ENCODE assay signal across 13 cellular contexts in the genomic region with DNA sequence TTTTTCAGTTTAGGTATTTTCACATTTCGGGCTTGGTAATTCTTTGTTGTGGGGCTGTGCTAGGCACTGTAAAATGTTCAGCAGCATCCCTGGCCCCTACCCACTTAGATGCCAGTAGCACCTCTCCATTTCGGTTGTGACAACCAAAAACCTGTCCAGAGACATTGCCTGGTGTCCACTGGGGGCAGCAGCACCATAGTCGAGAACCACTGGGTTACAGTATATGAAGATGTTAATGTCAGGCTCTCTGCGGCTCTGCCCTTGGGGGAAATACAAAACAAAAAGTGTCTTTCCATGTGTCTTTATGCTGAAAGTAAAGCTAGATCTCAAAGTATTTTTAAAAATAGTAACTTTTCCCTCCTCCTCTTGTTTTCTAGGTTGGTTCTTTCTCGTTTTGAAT.
DNase-seq lines count a peak whose midpoint lies in the region; ATAC-seq, FAIRE-seq and TF ChIP-seq lines count a peak whose summit lies in the region.
"Had no signal": no experiment of that assay in that cellular context is flagged by ENCODE, and none has a peak within 500 bp of the region (broad histone marks: within the 10 kb centered on the region; RNA-seq: fewer than 3 reads in every experiment).

No MANE protein-coding gene starts in this region.

- peaks cover 31% of the 10 kb centered on the region; the same call in 2 of the 3 replicates for H3K36me3 ChIP-seq in K562 (ENCODE audit: control insufficient read depth, insufficient read depth, low read length)

- TF ChIP-seq POLR2A in K562 (conservative IDR thresholded peaks at IDR 0.05): no peak

- no peak overlapping the region for H3K4me3 Mint-ChIP-seq in nephron progenitor cell
- H3K4me3 Mint-ChIP-seq: brain had no signal

- peaks cover 91% of the 10 kb centered on the region for H3K36me3 Mint-ChIP-seq in nephron progenitor cell (ENCODE audit: low read depth)
- H3K36me3 Mint-ChIP-seq: brain had no signal

- POLR2A ChIA-PET in K562 (lab: Yijun Ruan, JAX): no interaction called here

- TF ChIP-seq CTCF in K562 (IDR thresholded peaks at IDR 0.05 in 2 of 3, conservative IDR thresholded peaks at IDR 0.05 in 1 of 3; ENCODE audit: insufficient read depth in 2 of 3, low read depth in 1 of 3, low read length in 3 of 3) (peak; percentile 61 to 76 (median 66)), nephron progenitor cell (IDR thresholded peaks at IDR 0.05) (peak; percentile 8)

- no peak overlapping the region for H3K27ac ChIP-seq in K562 (ENCODE audit: extremely low read depth, low read depth, low read length)
- H3K27ac ChIP-seq: right atrium auricular region had no signal

- H3K27me3 ChIP-seq in K562 (ENCODE audit: control insufficient read depth in 2 of 2, insufficient read depth in 2 of 2, low read length in 2 of 2): no peaks in the 10 kb centered on the region
- H3K27me3 ChIP-seq: right atrium auricular region had no signal

- peak; percentile 97 for ATAC-seq in K562

- DNase-seq in ELR (ENCODE audit: low read depth): peak; percentile 28
- peak; percentile 48 for DNase-seq in HuH-7.5 (ENCODE audit: low spot score)
- DNase-seq in K562 (ENCODE audit: extremely low read depth in 1 of 4, low spot score in 3 of 4): peak; percentile 44 to 55 (median 46)
- DNase-seq in nephron progenitor cell: no peak
- DNase-seq in GDM1 (lab: John Stamatoyannopoulos, UW): no peak
- no peak for DNase-seq in RCC 7860 (ENCODE audit: low spot score)
- no peak for DNase-seq in activated naive CD4-positive, alpha-beta T cell (lab: John Stamatoyannopoulos, UW)
- DNase-seq: activated CD4-positive, alpha-beta T cell treated with anti-CD3 and anti-CD28 coated beads for 1 hour; kidney glomerular epithelial cell; NCI-H187; substantia nigra had no signal

- no peaks in the 10 kb centered on the region for H3K9me3 Mint-ChIP-seq in nephron progenitor cell
- H3K9me3 Mint-ChIP-seq: brain had no signal

- CTCF ChIA-PET in K562 (lab: Yijun Ruan, JAX; ENCODE audit: low intra/inter-chr PET ratio): no interaction called here

- FAIRE-seq in K562 (lab: Jason Lieb, UNC): peak; percentile 86
- no peak for FAIRE-seq in RCC 7860 (lab: Jason Lieb, UNC)

- intact Hi-C loops in K562 (cut with micrococcal nuclease): no loop called here

- 43% methylated on average over 5 of the region's 5 CpGs for WGBS in K562 (ENCODE audit: insufficient coverage, low coverage, missing lambda C conversion rate)

- no peak overlapping the region for H3K4me2 ChIP-seq in K562 (ENCODE audit: insufficient read depth, low read length)

- TF ChIP-seq EP300 in K562 (IDR thresholded peaks at IDR 0.05; ENCODE audit: low read length): no peak

- peak in 1 of 2 experiments; percentile 33; a peak in 2 of 4 replicates for TF ChIP-seq RAD21 in K562 (CRISPR knock-in tag; conservative IDR thresholded peaks at IDR 0.05 in 1 of 2, IDR thresholded peaks at IDR 0.05 in 1 of 2)

- H2AFZ ChIP-seq in K562 (ENCODE audit: low read depth, low read length): no peak overlapping the region

- H3K27ac Mint-ChIP-seq in nephron progenitor cell: peak overlapping the region; percentile 44
- H3K27ac Mint-ChIP-seq: brain had no signal

- no TSS peak for BruUV-seq in K562 (replicated peaks; lab: Mats Ljungman, UMichigan)

- H3K4me1 ChIP-seq in K562 (replicated peaks in 1 of 2; ENCODE audit: control insufficient read depth in 2 of 2, insufficient read depth in 2 of 2, low read length in 2 of 2): no peaks in the 10 kb centered on the region

- H3K27me3 Mint-ChIP-seq in nephron progenitor cell (ENCODE audit: low read depth, poor library complexity): no peaks in the 10 kb centered on the region

- in situ Hi-C loops in K562 (cut with MboI): no loop called here

- H3K4me1 Mint-ChIP-seq in nephron progenitor cell: no peaks in the 10 kb centered on the region
- H3K4me1 Mint-ChIP-seq: brain had no signal

- H4K20me1 ChIP-seq in K562 (replicated peaks; ENCODE audit: control insufficient read depth, insufficient read depth, low read length): no peaks in the 10 kb centered on the region

- no peaks in the 10 kb centered on the region for H3K79me2 ChIP-seq in K562 (ENCODE audit: control insufficient read depth, insufficient read depth, low read length)

- no peaks in the 10 kb centered on the region for H3K9me1 ChIP-seq in K562 (ENCODE audit: control insufficient read depth, insufficient read depth, low read length)

- H3K9me3 ChIP-seq in K562 (replicated peaks; ENCODE audit: control insufficient read depth, insufficient read depth, low read depth, low read length): no peaks in the 10 kb centered on the region
- H3K9me3 ChIP-seq: right atrium auricular region had no signal

- no peak overlapping the region for H3K9ac ChIP-seq in K562 (ENCODE audit: insufficient read depth in 1 of 2, low read depth in 2 of 2, low read length in 2 of 2)

- no peak overlapping the region for H3K4me3 ChIP-seq in K562
- H3K4me3 ChIP-seq: right atrium auricular region had no signal

TF ChIP-seq in K562, 482 proteins besides CTCF, POLR2A, EP300 and RAD21:
- peak; percentile 57; the same call in 1 of the 2 replicates for TF ChIP-seq STAG1 (CRISPR knock-in tag; IDR thresholded peaks at IDR 0.05; ENCODE audit: borderline replicate concordance)
- TF ChIP-seq XRCC5 (IDR thresholded peaks at IDR 0.05; ENCODE audit: low read depth, low read length): 0 out of 2 replicates have a peak, but pooled peaks have one; percentile 52
- no peak for TF ChIP-seq CBFA2T3 (IDR thresholded peaks at IDR 0.05)

Comparison
In these comparisons a context has a peak if more than half of its experiments do, and no peak if none do; other contexts are left out.
1. DNase-seq: peak in ELR (single experiment), HuH-7.5 (single experiment) and K562 (4 of 4); none in nephron progenitor cell (single experiment), GDM1 (single experiment), RCC 7860 (single experiment) and activated naive CD4-positive, alpha-beta T cell (0 of 4).